29 cellular contexts compared by ENCODE assay signal in genomic region chr1:37782491-37782890, GRCh38. TPM values are rescaled to one million over a fixed set of nuclear protein-coding genes. Genes with fewer than 3 reads are reported as not detected.
"Had no signal": no experiment of that assay in that cellular context is flagged by ENCODE, and none has a peak within 500 bp of the region (broad histone marks: within the 10 kb centered on the region; RNA-seq: fewer than 3 reads in every experiment).

No MANE protein-coding gene starts in this region.

- H3K4me3 Mint-ChIP-seq: stimulated activated effector memory CD8-positive, alpha-beta T cell treated with anti-CD3 and anti-CD28 coated beads, Interleukin-12 subunit alpha, Interleukin-12 subunit beta, amount 100 ng/mL, for 72 hours; stimulated activated memory B cell treated with anti-CD40 and anti-IgM and Interleukin-4, amounts not matched to agents 10 μg/mL and 1 μg/mL and 100 μg/mL, for 72 hours; stimulated activated naive B cell treated with anti-CD40 and anti-IgM and Interleukin-4, amounts not matched to agents 10 μg/mL and 1 μg/mL and 100 μg/mL, for 72 hours; stimulated activated naive CD8-positive, alpha-beta T cell treated with anti-CD3 and anti-CD28 coated beads, Interleukin-15, amount 100 ng/mL, for 72 hours; stimulated activated naive CD8-positive, alpha-beta T cell treated with anti-CD3 and anti-CD28 coated beads, Interleukin-15, Interleukin-2, amounts not matched to agents 100 ng/mL and 50 ng/mL, for 24 hours; type B pancreatic cell had no signal

- H3K9me3 ChIP-seq: stomach, suprapubic skin, testis, thoracic aorta, thyroid gland, tibial artery, tibial nerve, transverse colon, upper lobe of left lung, upper lobe of right lung, uterus, vagina had no signal

- ATAC-seq: stimulated activated effector memory CD8-positive, alpha-beta T cell treated with anti-CD3 and anti-CD28 coated beads, Interleukin-12 subunit alpha, Interleukin-12 subunit beta, amount 100 ng/mL, for 72 hours; stimulated activated memory B cell treated with anti-CD40 and anti-IgM and Interleukin-4, amounts not matched to agents 10 μg/mL and 1 μg/mL and 100 μg/mL, for 72 hours; stimulated activated naive CD8-positive, alpha-beta T cell treated with anti-CD3 and anti-CD28 coated beads, Interleukin-15, amount 100 ng/mL, for 72 hours; stimulated activated naive CD8-positive, alpha-beta T cell treated with anti-CD3 and anti-CD28 coated beads, Interleukin-15, Interleukin-2, amounts not matched to agents 100 U/mL and 50 U/mL, for 24 hours; upper lobe of right lung had no signal

- H3K36me3 Mint-ChIP-seq: stimulated activated effector memory CD8-positive, alpha-beta T cell treated with anti-CD3 and anti-CD28 coated beads, Interleukin-12 subunit alpha, Interleukin-12 subunit beta, amount 100 ng/mL, for 72 hours; stimulated activated memory B cell treated with anti-CD40 and anti-IgM and Interleukin-4, amounts not matched to agents 10 μg/mL and 1 μg/mL and 100 μg/mL, for 72 hours; stimulated activated naive B cell treated with anti-CD40 and anti-IgM and Interleukin-4, amounts not matched to agents 10 μg/mL and 1 μg/mL and 100 μg/mL, for 72 hours; type B pancreatic cell had no signal

- H3K4me1 Mint-ChIP-seq: stimulated activated effector memory CD8-positive, alpha-beta T cell treated with anti-CD3 and anti-CD28 coated beads, Interleukin-12 subunit alpha, Interleukin-12 subunit beta, amount 100 ng/mL, for 72 hours had no signal

- H3K27me3 ChIP-seq: testis, thyroid gland, upper lobe of left lung, uterus, vagina had no signal

- DNase-seq: stimulated activated CD4-positive, alpha-beta T cell treated with anti-CD3 and anti-CD28 coated beads, Interleukin-2, amount 100 ng/mL, for 48 hours; stimulated activated CD4-positive, alpha-beta T cell treated with anti-CD3 and anti-CD28 coated beads, Interleukin-4, amount 100 ng/mL, for 1 hour; stimulated activated CD4-positive, alpha-beta T cell treated with anti-CD3 and anti-CD28 coated beads, Interleukin-4, amount 100 ng/mL, for 24 hours; stimulated activated CD4-positive, alpha-beta T cell treated with anti-CD3 and anti-CD28 coated beads, Interleukin-4, amount 100 ng/mL, for 4 hours; stimulated activated CD8-positive, alpha-beta memory T cell treated with anti-CD3 and anti-CD28 coated beads, Interleukin-4, amount 100 ng/mL, for 48 hours; stimulated activated naive B cell treated with anti-CD40 and anti-IgM and Interleukin-4, amounts not matched to agents 10 μg/mL and 1 μg/mL and 100 μg/mL, for 72 hours; stimulated activated naive CD4-positive, alpha-beta T cell; stimulated activated naive CD4-positive, alpha-beta T cell treated with Interleukin-2 at 50 U/mL for 16 hours; stimulated activated naive CD8-positive, alpha-beta T cell treated with anti-CD3 and anti-CD28 coated beads, Interleukin-15, amount 100 ng/mL, for 72 hours; stimulated activated naive CD8-positive, alpha-beta T cell treated with anti-CD3 and anti-CD28 coated beads, Interleukin-15, Interleukin-2, amounts not matched to agents 100 U/mL and 50 U/mL, for 24 hours; stomach; substantia nigra; testis; thyroid gland; tibial artery; transverse colon; trophoblast cell; upper lobe of right lung; uterus had no signal

- H3K4me3 ChIP-seq: stomach, suprapubic skin, testis, thoracic aorta, thyroid gland, tibial artery, tibial nerve, transverse colon, upper lobe of left lung, upper lobe of right lung, uterus, vagina had no signal

- H3K27ac Mint-ChIP-seq: stimulated activated effector memory CD8-positive, alpha-beta T cell treated with anti-CD3 and anti-CD28 coated beads, Interleukin-12 subunit alpha, Interleukin-12 subunit beta, amount 100 ng/mL, for 72 hours; stimulated activated memory B cell treated with anti-CD40 and anti-IgM and Interleukin-4, amounts not matched to agents 10 μg/mL and 1 μg/mL and 100 μg/mL, for 72 hours; stimulated activated naive B cell treated with anti-CD40 and anti-IgM and Interleukin-4, amounts not matched to agents 10 μg/mL and 1 μg/mL and 100 μg/mL, for 72 hours; stimulated activated naive CD8-positive, alpha-beta T cell treated with anti-CD3 and anti-CD28 coated beads, Interleukin-15, amount 100 ng/mL, for 72 hours; stimulated activated naive CD8-positive, alpha-beta T cell treated with anti-CD3 and anti-CD28 coated beads, Interleukin-15, Interleukin-2, amounts not matched to agents 100 ng/mL and 50 ng/mL, for 24 hours; type B pancreatic cell had no signal

- H3K27ac ChIP-seq: stomach, suprapubic skin, testis, thoracic aorta, thyroid gland, tibial artery, tibial nerve, transverse colon, upper lobe of left lung, upper lobe of right lung, uterus, vagina had no signal

- H3K9me3 Mint-ChIP-seq: stimulated activated effector memory CD8-positive, alpha-beta T cell treated with anti-CD3 and anti-CD28 coated beads, Interleukin-12 subunit alpha, Interleukin-12 subunit beta, amount 100 ng/mL, for 72 hours; stimulated activated memory B cell treated with anti-CD40 and anti-IgM and Interleukin-4, amounts not matched to agents 10 μg/mL and 1 μg/mL and 100 μg/mL, for 72 hours; stimulated activated naive B cell treated with anti-CD40 and anti-IgM and Interleukin-4, amounts not matched to agents 10 μg/mL and 1 μg/mL and 100 μg/mL, for 72 hours; stimulated activated naive CD8-positive, alpha-beta T cell treated with anti-CD3 and anti-CD28 coated beads, Interleukin-15, amount 100 ng/mL, for 72 hours; stimulated activated naive CD8-positive, alpha-beta T cell treated with anti-CD3 and anti-CD28 coated beads, Interleukin-15, Interleukin-2, amounts not matched to agents 100 ng/mL and 50 ng/mL, for 24 hours; type B pancreatic cell had no signal

- H3K36me3 ChIP-seq: stomach, suprapubic skin, thoracic aorta, thyroid gland, tibial artery, tibial nerve, transverse colon, upper lobe of left lung, upper lobe of right lung, uterus, vagina had no signal

- H3K4me1 ChIP-seq: suprapubic skin, testis, thyroid gland, tibial artery, tibial nerve, upper lobe of left lung, upper lobe of right lung, uterus, vagina had no signal

RNA-seq across cellular contexts. Expression of gene EPHA10, which starts 17.6 kb away (rescaled TPM):
- total RNA-seq: subcutaneous adipose tissue, thoracic aorta had no signal
